Comparison of ENCODE assay signal across 16 cellular contexts in genomic region chr13:36888645-36889044, GRCh38. TPM values are rescaled to one million over a fixed set of nuclear protein-coding genes. Genes with fewer than 3 reads are reported as not detected.
"Had no signal": no experiment of that assay in that cellular context is flagged by ENCODE, and none has a peak within 500 bp of the region (broad histone marks: within the 10 kb centered on the region; RNA-seq: fewer than 3 reads in every experiment).

No MANE protein-coding gene starts in this region.

- ATAC-seq: mucosa of descending colon; naive thymus-derived CD8-positive, alpha-beta T cell; stimulated activated naive CD8-positive, alpha-beta T cell treated with anti-CD3 and anti-CD28 coated beads, Interleukin-15, Interleukin-2, amounts not matched to agents 100 U/mL and 50 U/mL, for 24 hours had no signal

- H3K4me3 ChIP-seq: heart right ventricle, mucosa of descending colon, prostate gland, vagina had no signal

- H3K9me3 ChIP-seq: heart right ventricle, mucosa of descending colon, prostate gland, vagina had no signal

- H3K27me3 ChIP-seq: heart right ventricle, vagina had no signal

- H3K27ac ChIP-seq: prostate gland, vagina had no signal

- H3K4me1 ChIP-seq: prostate gland had no signal

- H3K36me3 ChIP-seq: heart right ventricle, prostate gland, vagina had no signal

- DNase-seq: activated CD4-positive, alpha-beta T cell treated with anti-CD3 and anti-CD28 coated beads, Interleukin-2, amount 50 U/mL, for 4 hours; activated CD4-positive, CD25-positive, alpha-beta regulatory T cell treated with anti-CD3 and anti-CD28 coated beads, Interleukin-2, amount 50 U/mL, for 72 hours; activated effector memory CD4-positive, alpha-beta T cell treated with anti-CD3 and anti-CD28 coated beads, Interleukin-2, amount 50 U/mL, for 16 hours; activated naive CD8-positive, alpha-beta T cell treated with anti-CD3 and anti-CD28 coated beads for 36 hours; activated T-cell treated with anti-CD3 and anti-CD28 coated beads, Interleukin-2, amount 50 U/mL, for 1 hour; foreskin melanocyte; heart right ventricle; mammary epithelial cell; mucosa of descending colon; naive thymus-derived CD8-positive, alpha-beta T cell; stimulated activated CD4-positive, alpha-beta T cell treated with anti-CD3 and anti-CD28 coated beads, Interleukin-4, amount 100 ng/mL, for 1 hour; stimulated activated CD8-positive, alpha-beta memory T cell treated with anti-CD3 and anti-CD28 coated beads, Interleukin-4, amount 100 ng/mL, for 48 hours; stimulated activated naive CD8-positive, alpha-beta T cell treated with anti-CD3 and anti-CD28 coated beads, Interleukin-15, Interleukin-2, amounts not matched to agents 100 U/mL and 50 U/mL, for 24 hours; T-helper 9 cell had no signal

RNA-seq across cellular contexts. Expression of gene SMAD9, which starts 31.4 kb away (rescaled TPM):
- total RNA-seq: naive thymus-derived CD8-positive, alpha-beta T cell had no signal
